In genomic region chr1:1692714-1693647, GRCh38 we compare ENCODE assay signal across 8 cellular contexts. TPM values are rescaled to one million over a fixed set of nuclear protein-coding genes. Genes with fewer than 3 reads are reported as not detected.
DNase-seq lines count a peak whose midpoint lies in the region; ATAC-seq, FAIRE-seq and TF ChIP-seq lines count a peak whose summit lies in the region.
"Not testable (repeated sequence)": the region's sequence is repeated elsewhere in the genome, so short reads cannot be mapped to it uniquely, and the experiment has no call there.

Gene SLC35E2B (minus strand): TSS chr1:1692795. CDS start chr1:1676699, 16,096 bp downstream.

- H3K27me3 ChIP-seq in ascending aorta; hepatocyte; aorta (ENCODE audit: control insufficient read depth in 1 of 2, insufficient read depth in 2 of 2, low read length in 1 of 2): not testable (repeated sequence)

- H3K4me2 ChIP-seq in hepatocyte = peak within 1 kb of the TSS; percentile 73

- H3K9me2 ChIP-seq in hepatocyte (replicated peaks; ENCODE audit: insufficient read depth) = not testable (repeated sequence)

- not testable (repeated sequence) for H3K9me3 ChIP-seq in ascending aorta; hepatocyte (ENCODE audit: low read depth); aorta (ENCODE audit: control insufficient read depth, low read length)

- TF ChIP-seq CTCF in ascending aorta (IDR thresholded peaks at IDR 0.05) = peak in 1 of 3 experiments; percentile 12
- not testable (repeated sequence) for TF ChIP-seq CTCF in hepatocyte (IDR thresholded peaks at IDR 0.05; ENCODE audit: poor library complexity); retinal pigment epithelial cell (conservative IDR thresholded peaks at IDR 0.05; ENCODE audit: low read depth, low read length)

- H3K79me2 ChIP-seq in hepatocyte = peaks cover 18% of the 10 kb centered on the region

- H4K20me1 ChIP-seq in hepatocyte (ENCODE audit: insufficient read depth, poor library complexity, severe bottlenecking) = not testable (repeated sequence)

- ATAC-seq in HG02981 (IDR thresholded peaks at IDR 0.05; ENCODE audit: unreplicated experiment) (peak; percentile 66), aorta (ENCODE audit: low FRiP score) (peak; percentile 97)

- intact Hi-C loops in ascending aorta (cut with DNase I) = loop anchor here (10.0 kb wide), 1 partner anchor 52 kb away; no protein-coding TSS in a partner anchor
- intact Hi-C loops in aorta (cut with DNase I) = not testable (repeated sequence)

- H2AFZ ChIP-seq in hepatocyte = not testable (repeated sequence)

- peak within 1 kb of the TSS; percentile 59 to 65 for H3K4me3 ChIP-seq in ascending aorta
- H3K4me3 ChIP-seq in hepatocyte = peak within 1 kb of the TSS; percentile 64
- peak within 1 kb of the TSS; percentile 49 for H3K4me3 ChIP-seq in retinal pigment epithelial cell (ENCODE audit: low read length)
- peak within 1 kb of the TSS in 1 of 2 donors; percentile 59 for H3K4me3 ChIP-seq in aorta (ENCODE audit: low read length in 2 of 2)

- peak within 1 kb of the TSS; percentile 87 to 91 for H3K27ac ChIP-seq in ascending aorta
- peak within 1 kb of the TSS; percentile 92 for H3K27ac ChIP-seq in hepatocyte
- H3K27ac ChIP-seq in aorta (ENCODE audit: low read depth in 1 of 2, low read length in 2 of 2) = peak within 1 kb of the TSS in 1 of 2 donors; percentile 70

- FAIRE-seq in GM18507 (lab: Jason Lieb, UNC) = peak; percentile 98

- not testable (repeated sequence) for H3K36me3 ChIP-seq in ascending aorta; hepatocyte (replicated peaks; ENCODE audit: insufficient read depth, low read depth); aorta (ENCODE audit: control insufficient read depth in 1 of 2, insufficient read depth in 2 of 2, low read length in 1 of 2)

- H3K4me1 ChIP-seq in ascending aorta; hepatocyte (ENCODE audit: insufficient read depth); aorta (ENCODE audit: control insufficient read depth in 1 of 2, insufficient read depth in 2 of 2, low read length in 2 of 2): not testable (repeated sequence)

- DNase-seq in GM18507 (ENCODE audit: extremely low spot score, insufficient read length, low read depth) = peak; percentile 30
- DNase-seq in NCI-H2029 treated with DMSO at 0.1 percent for 48 hours (lab: John Stamatoyannopoulos, UW) = peak; percentile 44
- DNase-seq in T-helper 9 cell = peak; percentile 98
- DNase-seq in ascending aorta (ENCODE audit: low spot score in 2 of 2) = peak; percentile 67 to 93
- DNase-seq in hepatocyte (ENCODE audit: low spot score) = peak; percentile 95
- peak; percentile 63 for DNase-seq in retinal pigment epithelial cell (ENCODE audit: low read depth)
- peak; percentile 94 to 97 for DNase-seq in aorta

- under 1% methylated on average over 24 of the region's 98 CpGs for WGBS in hepatocyte (ENCODE audit: low lambda C conversion rate, missing lambda C conversion rate)
- 0% methylated on average over 19 to 60 of the region's 98 CpGs for WGBS in aorta, 2 donors

RNA-seq across cellular contexts. Expression of gene SLC35E2B, which starts in this region (rescaled TPM):
- 43.7 TPM for total RNA-seq in ascending aorta
- total RNA-seq in hepatocyte = 46.7 and 48.2 TPM in 2 replicates
- polyA plus RNA-seq in hepatocyte = 27.5 and 29.2 TPM in 2 replicates
- total RNA-seq in aorta = 10 to 100 TPM; 25.2 to 53.5 TPM
- polyA plus RNA-seq in aorta = 10 to 100 TPM in 1 of 2 donors, 1 to 10 TPM in 1; 8.1 to 32.0 TPM

Comparison
In these comparisons a context has a peak if more than half of its experiments do, and no peak if none do; other contexts are left out.
1. DNase-seq: peak in every context shown above with its lines; median percentile 98 in T-helper 9 cell; 96 in aorta; 95 in hepatocyte; 80 in ascending aorta; 63 in retinal pigment epithelial cell; 44 in NCI-H2029 treated with DMSO at 0.1 percent for 48 hours; 30 in GM18507.